Comparison of ENCODE assay signal across 8 cellular contexts in genomic region chr14:105247715-105248367, GRCh38. TPM values are rescaled to one million over a fixed set of nuclear protein-coding genes. Genes with fewer than 3 reads are reported as not detected.
DNase-seq lines count a peak whose midpoint lies in the region; ATAC-seq, FAIRE-seq and TF ChIP-seq lines count a peak whose summit lies in the region.

No MANE protein-coding gene starts in this region.

- H3K27me3 ChIP-seq in Karpas-422 (ENCODE audit: low read length) (no peaks in the 10 kb centered on the region), neural progenitor cell (peaks cover 7% of the 10 kb centered on the region)

- FAIRE-seq in D721Med (lab: Jason Lieb, UNC) (no peak), GM12892 (lab: Jason Lieb, UNC) (no peak)

- H3K9me3 ChIP-seq in Karpas-422 (ENCODE audit: low read length): no peaks in the 10 kb centered on the region
- no peaks in the 10 kb centered on the region for H3K9me3 ChIP-seq in neural progenitor cell (ENCODE audit: low read depth)

- H3K9me3 Mint-ChIP-seq in endothelial cell (ENCODE audit: unreplicated experiment) (no peaks in the 10 kb centered on the region), neural progenitor cell (no peaks in the 10 kb centered on the region)

- 0 out of 2 replicates have a peak overlapping the region, but pooled peaks have one; percentile 28 for H3K27ac ChIP-seq in Karpas-422 (ENCODE audit: low read length)
- H3K27ac ChIP-seq in neural progenitor cell: no peak overlapping the region

- H3K27ac Mint-ChIP-seq in endothelial cell (ENCODE audit: unreplicated experiment) (peak overlapping the region; percentile 48), neural progenitor cell (no peak overlapping the region)

- TF ChIP-seq CTCF in GM12865 (IDR thresholded peaks at IDR 0.05; ENCODE audit: insufficient read depth, low read depth, low read length, missing control alignments) (no peak), endothelial cell (IDR thresholded peaks at IDR 0.05; ENCODE audit: unreplicated experiment) (no peak), neural progenitor cell (IDR thresholded peaks at IDR 0.05) (no peak), D721Med (IDR thresholded peaks at IDR 0.05; ENCODE audit: insufficient read depth, missing control alignments) (no peak)

- peak overlapping the region; percentile 68 for H3K4me3 ChIP-seq in GM12865 (ENCODE audit: low read depth, low read length)
- peak overlapping the region; percentile 81 for H3K4me3 ChIP-seq in Karpas-422 (ENCODE audit: low read length)
- peak overlapping the region; percentile 64 for H3K4me3 ChIP-seq in neural progenitor cell

- DNase-seq in GM12865 (ENCODE audit: low read depth) (no peak), Karpas-422 (no peak), endothelial cell (ENCODE audit: low spot score) (no peak), neural progenitor cell (ENCODE audit: low spot score) (peak; percentile 14), D721Med (ENCODE audit: insufficient read length, low spot score) (no peak), GM12892 (ENCODE audit: insufficient read length) (no peak), cortex of kidney (lab: John Stamatoyannopoulos, UW) (no peak)

- H3K36me3 ChIP-seq in Karpas-422 (ENCODE audit: insufficient read depth, low read length) (no peaks in the 10 kb centered on the region), neural progenitor cell (no peaks in the 10 kb centered on the region)

- H3K4me2 ChIP-seq in Karpas-422 (ENCODE audit: low read depth, low read length, poor library complexity, severe bottlenecking) (peak overlapping the region; percentile 93), neural progenitor cell (peak overlapping the region; percentile 95)

- H2AFZ ChIP-seq in Karpas-422 (ENCODE audit: low read length): peak overlapping the region; percentile 80
- H2AFZ ChIP-seq in neural progenitor cell (replicated peaks): peak overlapping the region; percentile 71

- no peak for TF ChIP-seq POLR2A in GM12892 (IDR thresholded peaks at IDR 0.05; ENCODE audit: low read depth, low read length)

- no peak for ATAC-seq in HG02840 (IDR thresholded peaks at IDR 0.05; ENCODE audit: low FRiP score, unreplicated experiment)

- H3K9ac ChIP-seq in Karpas-422 (ENCODE audit: low read length) (peak overlapping the region; percentile 77), neural progenitor cell (no peak overlapping the region)

- H3K9me2 ChIP-seq in Karpas-422 (replicated peaks; ENCODE audit: insufficient read depth, low read length): no peaks in the 10 kb centered on the region

- H3K4me3 Mint-ChIP-seq in endothelial cell (ENCODE audit: unreplicated experiment): peak overlapping the region; percentile 88
- H3K4me3 Mint-ChIP-seq in neural progenitor cell: peak overlapping the region; percentile 86

- peaks cover 27% of the 10 kb centered on the region for H3K4me1 ChIP-seq in Karpas-422 (ENCODE audit: low read length)
- H3K4me1 ChIP-seq in neural progenitor cell: peaks cover 10% of the 10 kb centered on the region

- H3K36me3 Mint-ChIP-seq in endothelial cell (ENCODE audit: low read depth, unreplicated experiment): peaks cover 22% of the 10 kb centered on the region
- H3K36me3 Mint-ChIP-seq in neural progenitor cell: peaks cover 16% of the 10 kb centered on the region

- H4K20me1 ChIP-seq in Karpas-422 (ENCODE audit: insufficient read depth, low read depth, low read length): no peaks in the 10 kb centered on the region
- peaks cover 34% of the 10 kb centered on the region for H4K20me1 ChIP-seq in neural progenitor cell (ENCODE audit: low read depth)

- peaks cover 53% of the 10 kb centered on the region for H3K79me2 ChIP-seq in Karpas-422 (ENCODE audit: low read length)
- peaks cover 35% of the 10 kb centered on the region for H3K79me2 ChIP-seq in neural progenitor cell (ENCODE audit: low read depth)

- H3F3A ChIP-seq in neural progenitor cell (ENCODE audit: low read depth): peaks cover 11% of the 10 kb centered on the region

- H3K27me3 Mint-ChIP-seq in endothelial cell (ENCODE audit: unreplicated experiment) (peaks cover 14% of the 10 kb centered on the region), neural progenitor cell (ENCODE audit: insufficient read depth, low read depth) (peaks cover 4% of the 10 kb centered on the region)

- H3K4me1 Mint-ChIP-seq in endothelial cell (ENCODE audit: unreplicated experiment): peaks cover 10% of the 10 kb centered on the region
- H3K4me1 Mint-ChIP-seq in neural progenitor cell: peaks cover 4% of the 10 kb centered on the region

RNA-seq across cellular contexts. Expression of gene BTBD6, which starts 0.5 kb away (rescaled TPM):
- total RNA-seq in Karpas-422 (2014; rRNA removed; shearing (Covaris generic); ENCODE audit: low replicate concordance): 58.9 and 130 TPM in 2 replicates
- 45.1 TPM for total RNA-seq in endothelial cell (ENCODE audit: unreplicated experiment)
- total RNA-seq in neural progenitor cell (ENCODE audit: low replicate concordance): 9.0 and 15.0 TPM in 2 replicates
- polyA plus RNA-seq in GM12892 (2012; ENCODE audit: missing spikeins): 25.8 TPM

RNA-seq across cellular contexts. Expression of gene BRF1, which starts 53.0 kb away (rescaled TPM):
- 19.0 and 54.9 TPM in 2 replicates for total RNA-seq in Karpas-422 (2014; rRNA removed; shearing (Covaris generic); ENCODE audit: low replicate concordance)
- total RNA-seq in endothelial cell (ENCODE audit: unreplicated experiment) (40.9 TPM), neural progenitor cell (ENCODE audit: low replicate concordance) (16.9 and 40.5 TPM in 2 replicates)
- 6.4 TPM for polyA plus RNA-seq in GM12892 (2012; ENCODE audit: missing spikeins)
